Comparison of ENCODE assay signal across 8 cellular contexts in the genomic region with DNA sequence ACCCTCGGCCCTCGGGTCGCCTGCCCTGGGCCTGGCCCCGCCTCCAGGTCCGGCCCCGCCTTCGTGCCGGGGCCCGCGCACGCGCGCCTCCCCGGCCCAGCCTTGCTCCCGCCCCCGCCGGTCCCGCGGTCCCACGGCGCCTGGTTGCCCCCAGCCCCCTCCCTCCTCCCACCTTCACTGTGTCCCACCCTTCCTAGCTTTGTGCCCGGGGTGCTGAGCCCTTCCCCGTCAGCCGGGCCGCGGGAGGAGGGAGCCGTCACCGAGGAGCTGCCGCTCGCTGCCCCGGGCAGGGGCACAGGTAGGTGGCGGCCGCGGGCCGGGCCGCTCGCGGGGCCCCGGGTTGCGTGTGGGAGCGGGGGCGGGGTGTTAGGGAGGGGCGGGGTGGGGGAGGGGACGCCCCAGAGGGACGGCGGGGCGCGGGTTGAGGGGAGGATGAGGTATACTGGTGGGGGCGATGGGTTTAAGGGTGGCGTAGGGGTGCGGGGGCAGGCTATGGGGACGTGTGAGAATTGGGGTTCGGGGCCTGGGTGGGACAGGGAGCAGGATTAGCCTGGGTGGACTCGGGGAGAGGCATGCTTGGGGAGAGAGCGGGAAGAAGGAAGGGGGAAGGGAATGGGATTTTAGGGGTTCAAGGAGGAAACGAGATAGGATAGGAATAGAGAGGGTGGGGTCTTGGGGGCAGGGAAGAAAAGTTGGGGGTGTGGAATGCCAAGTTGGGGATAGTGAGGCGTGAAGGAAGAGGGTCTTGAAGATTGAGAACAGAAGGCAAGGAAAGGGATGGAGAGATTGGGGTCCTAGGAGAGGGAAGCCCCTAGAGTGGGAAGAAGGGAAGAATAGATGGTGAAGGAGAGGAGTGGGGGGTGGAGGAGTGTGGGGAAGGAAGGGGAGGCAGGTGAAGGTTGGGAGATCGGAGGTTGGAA. TPM values are rescaled to one million over a fixed set of nuclear protein-coding genes. Genes with fewer than 3 reads are reported as not detected.
A peak's percentile ranks its signal among the peaks of the same experiment; 100 is the strongest.
DNase-seq lines count a peak whose midpoint lies in the region; ATAC-seq and TF ChIP-seq lines count a peak whose summit lies in the region.

A gene with protein sequence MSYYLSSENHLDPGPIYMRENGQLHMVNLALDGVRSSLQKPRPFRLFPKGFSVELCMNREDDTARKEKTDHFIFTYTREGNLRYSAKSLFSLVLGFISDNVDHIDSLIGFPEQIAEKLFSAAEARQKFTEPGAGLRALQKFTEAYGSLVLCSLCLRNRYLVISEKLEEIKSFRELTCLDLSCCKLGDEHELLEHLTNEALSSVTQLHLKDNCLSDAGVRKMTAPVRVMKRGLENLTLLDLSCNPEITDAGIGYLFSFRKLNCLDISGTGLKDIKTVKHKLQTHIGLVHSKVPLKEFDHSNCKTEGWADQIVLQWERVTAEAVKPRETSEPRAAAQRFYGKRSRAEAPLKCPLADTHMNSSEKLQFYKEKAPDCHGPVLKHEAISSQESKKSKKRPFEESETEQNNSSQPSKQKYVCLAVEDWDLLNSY (plus strand): TSS at position 99 of the 920 bp plus-strand sequence. CDS start 5,650 bp downstream, outside the sequence.

- peaks cover 52% of the 10 kb centered on the region for H3K4me1 Mint-ChIP-seq in activated CD4-positive, alpha-beta T cell treated with anti-CD3 and anti-CD28 coated beads, Interleukin-2, amount 10 ng/mL, durations not matched to agents 7 days and 5 days
- peaks cover 35% of the 10 kb centered on the region for H3K4me1 Mint-ChIP-seq in glutamatergic neuron (ENCODE audit: low read depth, unreplicated experiment)

- peak within 1 kb of the TSS; percentile 97 for H3K27ac Mint-ChIP-seq in activated CD4-positive, alpha-beta T cell treated with anti-CD3 and anti-CD28 coated beads, Interleukin-2, amount 10 ng/mL, durations not matched to agents 7 days and 5 days
- H3K27ac Mint-ChIP-seq in glutamatergic neuron (ENCODE audit: unreplicated experiment): peak within 1 kb of the TSS; percentile 86

- H3K36me3 Mint-ChIP-seq in activated CD4-positive, alpha-beta T cell treated with anti-CD3 and anti-CD28 coated beads, Interleukin-2, amount 10 ng/mL, durations not matched to agents 7 days and 5 days (ENCODE audit: low read depth): peaks cover 21% of the 10 kb centered on the region
- no peaks in the 10 kb centered on the region for H3K36me3 Mint-ChIP-seq in glutamatergic neuron (ENCODE audit: unreplicated experiment)

- POLR2A ChIA-PET in activated CD4-positive, alpha-beta T cell treated with anti-CD3 and anti-CD28 coated beads, Interleukin-2, amount 10 ng/mL, durations not matched to agents 7 days and 5 days (lab: Charles Lee): no interaction called here

- peak; percentile 65 for ATAC-seq in GM21390 (IDR thresholded peaks at IDR 0.05; ENCODE audit: unreplicated experiment)

- TF ChIP-seq CTCF in glutamatergic neuron (IDR thresholded peaks at IDR 0.05; ENCODE audit: partially characterized antibody, unreplicated experiment): no peak

- peak within 1 kb of the TSS; percentile 98 for H3K4me3 Mint-ChIP-seq in activated CD4-positive, alpha-beta T cell treated with anti-CD3 and anti-CD28 coated beads, Interleukin-2, amount 10 ng/mL, durations not matched to agents 7 days and 5 days
- peak within 1 kb of the TSS; percentile 92 for H3K4me3 Mint-ChIP-seq in glutamatergic neuron (ENCODE audit: unreplicated experiment)

- no peaks in the 10 kb centered on the region for H3K9me3 Mint-ChIP-seq in activated CD4-positive, alpha-beta T cell treated with anti-CD3 and anti-CD28 coated beads, Interleukin-2, amount 10 ng/mL, durations not matched to agents 7 days and 5 days
- peaks cover 4% of the 10 kb centered on the region for H3K9me3 Mint-ChIP-seq in glutamatergic neuron (ENCODE audit: unreplicated experiment)

- intact Hi-C loops in posterior vena cava (cut with DNase I): loop anchor here (5.0 kb wide), 2 partner anchors 59 to 69 kb away; partner anchors contain the start of gene YIPF1 (in 1 of the 2)

- H3K27me3 Mint-ChIP-seq in activated CD4-positive, alpha-beta T cell treated with anti-CD3 and anti-CD28 coated beads, Interleukin-2, amount 10 ng/mL, durations not matched to agents 7 days and 5 days: no peaks in the 10 kb centered on the region
- H3K27me3 Mint-ChIP-seq in glutamatergic neuron (ENCODE audit: unreplicated experiment): peaks cover 3% of the 10 kb centered on the region

- CTCF ChIA-PET in activated CD4-positive, alpha-beta T cell treated with anti-CD3 and anti-CD28 coated beads, Interleukin-2, amount 10 ng/mL, durations not matched to agents 7 days and 5 days (lab: Charles Lee): interaction anchor here (0.8 to 3.7 kb wide), 3 partner anchors 13 to 86 kb away, joined by 3 to 13 read pairs (median 7); no protein-coding TSS in a partner anchor

- DNase-seq in SKM-1 treated with dmso at 0.1 percent for 144 hours (lab: John Stamatoyannopoulos, UW; ENCODE audit: unreplicated experiment) (peak; percentile 63), SKM-1 (lab: John Stamatoyannopoulos, UW; ENCODE audit: unreplicated experiment) (no peak), HPDE6-E6E7 (ENCODE audit: extremely low spot score) (peak; percentile 84), glutamatergic neuron (no peak), posterior vena cava (ENCODE audit: low spot score) (no peak), LoVo (ENCODE audit: low spot score) (no peak)
- DNase-seq in activated CD4-positive, alpha-beta T cell treated with anti-CD3 and anti-CD28 coated beads, Interleukin-2, amount 10 ng/mL, durations not matched to agents 7 days and 5 days: no peak

RNA-seq across cellular contexts. Expression of the gene that starts here (rescaled TPM):
- total RNA-seq in activated CD4-positive, alpha-beta T cell treated with anti-CD3 and anti-CD28 coated beads, Interleukin-2, amount 10 ng/mL, durations not matched to agents 7 days and 5 days: 10 to 100 TPM; 19.5 to 19.9 TPM
- total RNA-seq in glutamatergic neuron (ENCODE audit: unreplicated experiment) (37.5 TPM), posterior vena cava (10 to 100 TPM; 14.2 to 17.9 TPM)

Comparison
In these comparisons a context has a peak if more than half of its experiments do, and no peak if none do; other contexts are left out.
1. DNase-seq: peak in SKM-1 treated with dmso at 0.1 percent for 144 hours (single experiment) and HPDE6-E6E7 (single experiment); none in SKM-1 (single experiment), activated CD4-positive, alpha-beta T cell treated with anti-CD3 and anti-CD28 coated beads, Interleukin-2, amount 10 ng/mL, durations not matched to agents 7 days and 5 days (single experiment), glutamatergic neuron (single experiment), posterior vena cava (single experiment) and LoVo (single experiment).